20 cellular contexts compared by ENCODE assay signal in the genomic region with DNA sequence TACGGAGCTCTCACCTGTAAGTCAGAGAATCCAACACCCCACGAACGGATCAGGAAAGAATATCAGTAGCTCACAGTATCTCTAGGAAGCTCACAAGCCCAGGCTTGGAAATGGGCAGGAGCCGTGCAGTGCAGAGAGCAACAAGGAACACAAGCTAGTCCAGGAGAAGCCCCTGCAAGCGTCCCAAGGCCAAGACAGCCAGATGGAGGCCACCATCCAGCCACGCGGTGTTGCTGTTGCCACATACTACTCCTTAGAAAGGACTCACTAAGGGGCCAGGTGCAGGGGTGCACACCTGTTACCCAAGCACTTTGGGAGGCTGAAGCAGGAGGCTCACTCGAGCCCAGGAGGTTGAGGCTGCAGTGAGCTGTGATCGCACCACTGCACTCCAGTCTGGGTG.
"Had no signal": no experiment of that assay in that cellular context is flagged by ENCODE, and none has a peak within 500 bp of the region (broad histone marks: within the 10 kb centered on the region; RNA-seq: fewer than 3 reads in every experiment).

No MANE protein-coding gene starts in this region.

- H3K4me3 Mint-ChIP-seq: naive thymus-derived CD8-positive, alpha-beta T cell; stimulated activated naive B cell treated with anti-CD40 and anti-IgM and Interleukin-4, amounts not matched to agents 10 μg/mL and 1 μg/mL and 100 μg/mL, for 72 hours had no signal

- ATAC-seq: heart right ventricle; left colon; left lung; lower lobe of right lung; naive thymus-derived CD8-positive, alpha-beta T cell; pancreas; psoas muscle; right lobe of liver; stimulated activated naive B cell treated with anti-CD40 and anti-IgM and Interleukin-4, amounts not matched to agents 10 μg/mL and 1 μg/mL and 100 μg/mL, for 72 hours; stimulated activated naive CD8-positive, alpha-beta T cell treated with anti-CD3 and anti-CD28 coated beads, Interleukin-15, Interleukin-2, amounts not matched to agents 100 U/mL and 50 U/mL, for 24 hours had no signal

- DNase-seq: heart right ventricle; left colon; left lung; lower lobe of right lung; mammary epithelial cell; mesenchymal stem cell; naive thymus-derived CD8-positive, alpha-beta T cell; pancreas; psoas muscle; right lobe of liver; stimulated activated CD4-positive, alpha-beta T cell treated with anti-CD3 and anti-CD28 coated beads, Interleukin-12 subunit alpha, Interleukin-12 subunit beta, amount 100 ng/mL, for 4 hours; stimulated activated CD4-positive, alpha-beta T cell treated with anti-CD3 and anti-CD28 coated beads, Interleukin-15, amount 100 ng/mL, for 24 hours; stimulated activated CD4-positive, alpha-beta T cell treated with anti-CD3 and anti-CD28 coated beads, Interleukin-2, amount 100 ng/mL, for 24 hours; stimulated activated CD4-positive, alpha-beta T cell treated with anti-CD3 and anti-CD28 coated beads, Interleukin-4, amount 100 ng/mL, for 1 hour; stimulated activated naive B cell treated with anti-CD40 and anti-IgM and Interleukin-4, amounts not matched to agents 10 μg/mL and 1 μg/mL and 100 μg/mL, for 72 hours; stimulated activated naive CD8-positive, alpha-beta T cell treated with anti-CD3 and anti-CD28 coated beads, Interleukin-15, Interleukin-2, amounts not matched to agents 100 U/mL and 50 U/mL, for 24 hours; stomach; testis; transverse colon; upper lobe of left lung had no signal

- H3K27ac Mint-ChIP-seq: stimulated activated naive B cell treated with anti-CD40 and anti-IgM and Interleukin-4, amounts not matched to agents 10 μg/mL and 1 μg/mL and 100 μg/mL, for 72 hours had no signal

- H3K4me1 Mint-ChIP-seq: naive thymus-derived CD8-positive, alpha-beta T cell; stimulated activated naive B cell treated with anti-CD40 and anti-IgM and Interleukin-4, amounts not matched to agents 10 μg/mL and 1 μg/mL and 100 μg/mL, for 72 hours had no signal

- H3K36me3 Mint-ChIP-seq: naive thymus-derived CD8-positive, alpha-beta T cell had no signal
